In genomic region chr13:47794963-47795362, GRCh38 we compare ENCODE assay signal across 9 cellular contexts.
DNase-seq lines count a peak whose midpoint lies in the region; ATAC-seq and TF ChIP-seq lines count a peak whose summit lies in the region.
"Had no signal": no experiment of that assay in that cellular context is flagged by ENCODE, and none has a peak within 500 bp of the region (broad histone marks: within the 10 kb centered on the region; RNA-seq: fewer than 3 reads in every experiment).

No MANE protein-coding gene starts in this region.

- TF ChIP-seq CTCF in CD8-positive, alpha-beta T cell (IDR thresholded peaks at IDR 0.05): peak; percentile 21
- peak; percentile 30 for TF ChIP-seq CTCF in HL-60 (IDR thresholded peaks at IDR 0.05; ENCODE audit: insufficient read depth, low read length)
- TF ChIP-seq CTCF in WTC11 (IDR thresholded peaks at IDR 0.05): peak; percentile 51; the same call in 1 of the 2 replicates

- no peaks in the 10 kb centered on the region for H3K4me1 Mint-ChIP-seq in CD8-positive, alpha-beta T cell (ENCODE audit: low read depth)
- H3K4me1 Mint-ChIP-seq in WTC11: no peaks in the 10 kb centered on the region

- no peak overlapping the region for H3K4me3 Mint-ChIP-seq in CD8-positive, alpha-beta T cell
- no peak overlapping the region for H3K4me3 Mint-ChIP-seq in WTC11
- H3K4me3 Mint-ChIP-seq: activated T-cell treated with anti-CD3 and anti-CD28 coated beads, Interleukin-2, amount 50 U/mL, for 4 hours had no signal

- H3K27ac ChIP-seq in CD8-positive, alpha-beta T cell (ENCODE audit: low read depth, low read length): no peak overlapping the region
- H3K27ac ChIP-seq in HL-60 (replicated peaks): no peak overlapping the region

- intact Hi-C loops in CD8-positive, alpha-beta T cell (cut with DNase I, micrococcal nuclease): no loop called here

- H3K27ac Mint-ChIP-seq in CD8-positive, alpha-beta T cell: no peak overlapping the region
- H3K27ac Mint-ChIP-seq in WTC11: no peak overlapping the region

- H3K36me3 Mint-ChIP-seq in CD8-positive, alpha-beta T cell: no peaks in the 10 kb centered on the region
- H3K36me3 Mint-ChIP-seq in WTC11: peaks cover 26% of the 10 kb centered on the region

- H3K9me3 Mint-ChIP-seq in CD8-positive, alpha-beta T cell: peaks cover 13% of the 10 kb centered on the region
- H3K9me3 Mint-ChIP-seq in WTC11: peaks cover 31% of the 10 kb centered on the region

- H3K27me3 ChIP-seq in CD8-positive, alpha-beta T cell (ENCODE audit: insufficient read depth, low read length): no peaks in the 10 kb centered on the region
- H3K27me3 ChIP-seq in HL-60 (ENCODE audit: insufficient read depth, poor library complexity, severe bottlenecking): no peaks in the 10 kb centered on the region

- H3K4me1 ChIP-seq in CD8-positive, alpha-beta T cell (ENCODE audit: insufficient read depth, low read length): no peaks in the 10 kb centered on the region

- no peak for ATAC-seq in CD8-positive, alpha-beta T cell
- ATAC-seq in WTC11 (peak; percentile 80), GM21825 (IDR thresholded peaks at IDR 0.05; ENCODE audit: unreplicated experiment) (no peak)
- ATAC-seq: activated T-cell treated with anti-CD3 and anti-CD28 coated beads, Interleukin-2, amount 50 U/mL, for 4 hours had no signal

- CTCF ChIA-PET in CD8-positive, alpha-beta T cell (lab: Charles Lee): no interaction called here
- CTCF ChIA-PET in WTC11 (lab: Charles Lee): no interaction called here

- POLR2A ChIA-PET in CD8-positive, alpha-beta T cell (lab: Charles Lee): no interaction called here
- POLR2A ChIA-PET in WTC11 (lab: Charles Lee): no interaction called here

- no peak overlapping the region for H3K4me3 ChIP-seq in CD8-positive, alpha-beta T cell (ENCODE audit: low read depth, low read length)
- H3K4me3 ChIP-seq in HL-60 (replicated peaks; ENCODE audit: insufficient read depth, low read length): no peak overlapping the region

- H3K36me3 ChIP-seq in CD8-positive, alpha-beta T cell (ENCODE audit: insufficient read depth, low read length): no peaks in the 10 kb centered on the region

- H3K9me3 ChIP-seq in CD8-positive, alpha-beta T cell (ENCODE audit: low read length): peaks cover 5% of the 10 kb centered on the region

- no peak for DNase-seq in CD8-positive, alpha-beta T cell
- DNase-seq in HL-60 (ENCODE audit: low read depth in 1 of 2, low spot score in 1 of 2): peak in 1 of 2 experiments; percentile 31
- no peak for DNase-seq in WTC11 (ENCODE audit: low spot score)
- peak; percentile 23 for DNase-seq in left kidney (ENCODE audit: low read depth, low spot score)
- DNase-seq in NCI-H1105 treated with DMSO at 0.1 percent for 48 hours (lab: John Stamatoyannopoulos, UW): no peak
- DNase-seq in NCI-H774 (lab: John Stamatoyannopoulos, UW): no peak
- no peak for DNase-seq in T-helper 2 cell
- DNase-seq: activated T-cell treated with anti-CD3 and anti-CD28 coated beads, Interleukin-2, amount 50 U/mL, for 4 hours had no signal

- no peaks in the 10 kb centered on the region for H3K27me3 Mint-ChIP-seq in CD8-positive, alpha-beta T cell (ENCODE audit: low read depth)
- H3K27me3 Mint-ChIP-seq in WTC11 (ENCODE audit: low read depth): peaks cover 6% of the 10 kb centered on the region

TF ChIP-seq in WTC11, 78 proteins besides CTCF, POLR2A, EP300 and RAD21 (continues in another document):
- no peak for TF ChIP-seq SOX15 (CRISPR knock-in tag; IDR thresholded peaks at IDR 0.05)
- no peak for TF ChIP-seq NR3C1 (CRISPR knock-in tag; conservative IDR thresholded peaks at IDR 0.05; ENCODE audit: low read depth)
- TF ChIP-seq ZNF396 (CRISPR knock-in tag; IDR thresholded peaks at IDR 0.05; ENCODE audit: borderline replicate concordance): no peak
- no peak for TF ChIP-seq USF1 (CRISPR knock-in tag; IDR thresholded peaks at IDR 0.05)
- TF ChIP-seq ETV6 (CRISPR knock-in tag; IDR thresholded peaks at IDR 0.05): no peak
- no peak for TF ChIP-seq CREM (CRISPR knock-in tag; IDR thresholded peaks at IDR 0.05)
- TF ChIP-seq ATF3 (CRISPR knock-in tag; conservative IDR thresholded peaks at IDR 0.05): no peak
- TF ChIP-seq ZNF281 (CRISPR knock-in tag; IDR thresholded peaks at IDR 0.05): no peak
- no peak for TF ChIP-seq JUN (CRISPR knock-in tag; IDR thresholded peaks at IDR 0.05)
- no peak for TF ChIP-seq NFE2L1 (CRISPR knock-in tag; IDR thresholded peaks at IDR 0.05)
- TF ChIP-seq ELF4 (CRISPR knock-in tag; IDR thresholded peaks at IDR 0.05; ENCODE audit: low read depth): no peak
- no peak for TF ChIP-seq RORB (CRISPR knock-in tag; IDR thresholded peaks at IDR 0.05)
- no peak for TF ChIP-seq ATF2 (CRISPR knock-in tag; IDR thresholded peaks at IDR 0.05; ENCODE audit: borderline replicate concordance, low read depth)
- TF ChIP-seq PRDM15 (CRISPR knock-in tag; IDR thresholded peaks at IDR 0.05): no peak
